17 cellular contexts compared by ENCODE assay signal in the genomic region with DNA sequence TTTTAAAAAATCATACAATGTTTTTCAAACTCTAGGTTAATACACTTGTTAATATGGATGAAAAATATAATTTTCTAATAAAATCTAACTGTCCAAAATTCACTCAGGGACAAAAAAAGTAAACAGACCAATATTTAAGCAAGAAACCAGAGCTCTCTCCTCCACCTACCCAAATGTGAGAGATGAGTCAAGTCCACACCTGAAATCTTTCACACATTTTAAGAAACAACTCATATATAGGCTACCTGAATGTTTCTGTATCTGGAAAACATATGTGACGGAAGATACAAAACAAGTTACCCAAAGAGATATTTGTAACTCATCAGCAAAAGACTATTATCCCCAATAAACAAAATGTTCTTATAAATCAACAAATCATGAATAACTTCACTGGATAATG. TPM values are rescaled to one million over a fixed set of nuclear protein-coding genes. Genes with fewer than 3 reads are reported as not detected.
A peak's percentile ranks its signal among the peaks of the same experiment; 100 is the strongest.
DNase-seq lines count a peak whose midpoint lies in the region; ATAC-seq and TF ChIP-seq lines count a peak whose summit lies in the region.
"Had no signal": no experiment of that assay in that cellular context is flagged by ENCODE, and none has a peak within 500 bp of the region (broad histone marks: within the 10 kb centered on the region; RNA-seq: fewer than 3 reads in every experiment).

No MANE protein-coding gene starts in this region.

- H3K9me2 ChIP-seq in Karpas-422 (replicated peaks; ENCODE audit: insufficient read depth, low read length) = no peaks in the 10 kb centered on the region

- TF ChIP-seq CTCF in fibroblast of villous mesenchyme (IDR thresholded peaks at IDR 0.05; ENCODE audit: insufficient read depth, low read depth, low read length) = no peak

- H3K27ac ChIP-seq in skeletal muscle tissue (ENCODE audit: low read depth, low read length) (no peak overlapping the region), Karpas-422 (ENCODE audit: low read length) (no peak overlapping the region)
- H3K27ac ChIP-seq: body of pancreas, right atrium auricular region, WERI-Rb-1 had no signal

- no peak overlapping the region for H3K4me3 ChIP-seq in fibroblast of villous mesenchyme (ENCODE audit: low read depth, low read length)
- no peak overlapping the region for H3K4me3 ChIP-seq in skeletal muscle tissue (ENCODE audit: low read length in 3 of 3)
- no peak overlapping the region for H3K4me3 ChIP-seq in Karpas-422 (ENCODE audit: low read length)
- H3K4me3 ChIP-seq: body of pancreas, right atrium auricular region had no signal

- H3K9me3 ChIP-seq in skeletal muscle tissue (ENCODE audit: control insufficient read depth in 3 of 3, low read length in 3 of 3) (no peaks in the 10 kb centered on the region), Karpas-422 (ENCODE audit: low read length) (no peaks in the 10 kb centered on the region)
- H3K9me3 ChIP-seq: body of pancreas, right atrium auricular region had no signal

- H3K27me3 ChIP-seq in skeletal muscle tissue (ENCODE audit: control insufficient read depth in 3 of 3, insufficient read depth in 3 of 3, low read length in 3 of 3) (no peaks in the 10 kb centered on the region), Karpas-422 (ENCODE audit: low read length) (no peaks in the 10 kb centered on the region)
- H3K27me3 ChIP-seq: body of pancreas, right atrium auricular region had no signal

- peaks cover 29 to 38% (median 37%) of the 10 kb centered on the region in 3 donors for H3K4me1 ChIP-seq in skeletal muscle tissue (ENCODE audit: control insufficient read depth in 3 of 3, insufficient read depth in 3 of 3, low read length in 3 of 3)
- peaks cover 57% of the 10 kb centered on the region for H3K4me1 ChIP-seq in Karpas-422 (ENCODE audit: low read length)

- no peak overlapping the region for H2AFZ ChIP-seq in Karpas-422 (ENCODE audit: low read length)

- H3K36me3 ChIP-seq in skeletal muscle tissue (ENCODE audit: control insufficient read depth in 3 of 3, insufficient read depth in 3 of 3, low read length in 3 of 3) = no peaks in the 10 kb centered on the region
- H3K36me3 ChIP-seq in Karpas-422 (ENCODE audit: insufficient read depth, low read length) = peaks cover 13% of the 10 kb centered on the region
- H3K36me3 ChIP-seq: right atrium auricular region had no signal

- ATAC-seq in GM18858 (IDR thresholded peaks at IDR 0.05; ENCODE audit: unreplicated experiment) (peak; percentile 31), HG02885 (IDR thresholded peaks at IDR 0.05; ENCODE audit: poor library complexity, unreplicated experiment) (peak; percentile 35)
- ATAC-seq: activated CD8-positive, alpha-beta memory T cell treated with anti-CD3 and anti-CD28 coated beads, Interleukin-2, amount 10 ng/mL, durations not matched to agents 7 days and 5 days; body of pancreas had no signal

- H3K79me2 ChIP-seq in Karpas-422 (ENCODE audit: low read length) = peaks cover 100% of the 10 kb centered on the region

- H3K9ac ChIP-seq in skeletal muscle tissue (ENCODE audit: low read depth in 1 of 3, low read length in 3 of 3) (peak overlapping the region in 2 of 3 donors; percentile 1 to 45), Karpas-422 (ENCODE audit: low read length) (no peak overlapping the region)

- DNase-seq in fibroblast of villous mesenchyme (ENCODE audit: low read depth) (peak; percentile 38), RPMI8226 (no peak), superior temporal gyrus (ENCODE audit: extremely low spot score) (no peak), Karpas-422 (no peak)
- DNase-seq: activated CD4-positive, alpha-beta T cell treated with anti-CD3 and anti-CD28 coated beads, Interleukin-2, amount 10 ng/mL, durations not matched to agents 7 days and 5 days; activated CD8-positive, alpha-beta memory T cell treated with anti-CD3 and anti-CD28 coated beads, Interleukin-2, amount 10 ng/mL, durations not matched to agents 7 days and 5 days; body of pancreas; CD4-positive, alpha-beta T cell; DMS 273 treated with DMSO at 0.1 percent for 48 hours; NCI-H1105 treated with DMSO at 0.1 percent for 48 hours; NCI-H446 treated with DMSO at 0.1 percent for 48 hours; stimulated activated CD8-positive, alpha-beta memory T cell treated with anti-CD3 and anti-CD28 coated beads, Interleukin-4, amount 100 ng/mL, for 48 hours; WERI-Rb-1 had no signal

- no peak overlapping the region for H3K4me2 ChIP-seq in Karpas-422 (ENCODE audit: low read depth, low read length, poor library complexity, severe bottlenecking)

- H4K20me1 ChIP-seq in Karpas-422 (ENCODE audit: insufficient read depth, low read depth, low read length) = peaks cover 34% of the 10 kb centered on the region

RNA-seq across cellular contexts. Expression of a gene that starts 20.2 kb away (rescaled TPM):
- total RNA-seq in fibroblast of villous mesenchyme = 50.6 and 53.1 TPM in 2 replicates
- 33.9 TPM for total RNA-seq in skeletal muscle tissue
- 41.0 and 53.3 TPM in 2 replicates for total RNA-seq in Karpas-422 (2014; rRNA removed; shearing (Covaris generic); ENCODE audit: low replicate concordance)
